ENCODE assay signal across 22 cellular contexts in the genomic region with DNA sequence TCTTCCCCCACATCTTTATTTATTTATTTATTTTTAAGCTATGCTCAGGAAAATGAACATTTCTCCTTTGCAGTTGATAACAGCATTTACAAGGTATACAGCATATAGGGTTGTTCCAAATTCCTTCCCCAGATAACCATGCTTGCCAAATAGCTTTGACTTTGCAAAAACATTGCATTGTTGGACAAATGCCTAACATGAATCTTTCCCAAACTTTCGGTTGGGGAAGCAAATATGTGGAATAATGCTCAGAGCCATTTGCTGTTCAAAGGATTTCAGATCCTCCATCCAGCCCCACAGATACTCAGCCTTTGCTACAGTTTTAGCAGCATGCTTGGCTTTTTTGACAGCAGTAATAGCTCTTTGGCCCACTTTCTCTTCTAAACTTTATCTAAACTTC.
"Had no signal": no experiment of that assay in that cellular context is flagged by ENCODE, and none has a peak within 500 bp of the region (broad histone marks: within the 10 kb centered on the region; RNA-seq: fewer than 3 reads in every experiment).

No MANE protein-coding gene starts in this region.

- H3K36me3 Mint-ChIP-seq: activated naive CD4-positive, alpha-beta T cell treated with anti-CD3 and anti-CD28 coated beads, Interleukin-2, amount 10 ng/mL, durations not matched to agents 7 days and 5 days; natural killer cell treated with Interleukin-12 subunit alpha and Interleukin-12 subunit beta and Interleukin-15 and Interleukin-18, amount 100 ng/mL, for 72 hours; stimulated activated effector memory CD8-positive, alpha-beta T cell treated with anti-CD3 and anti-CD28 coated beads, Interleukin-12 subunit alpha, Interleukin-12 subunit beta, amount 100 ng/mL, for 72 hours; T-cell; type B pancreatic cell had no signal

- H3K4me1 Mint-ChIP-seq: activated CD4-positive, alpha-beta memory T cell treated with anti-CD3 and anti-CD28 coated beads, Interleukin-2, amount 10 ng/mL, durations not matched to agents 7 days and 5 days; activated CD4-positive, alpha-beta T cell treated with anti-CD3 and anti-CD28 coated beads, Interleukin-2, amount 10 ng/mL, durations not matched to agents 24 days and 14 days; activated naive CD4-positive, alpha-beta T cell treated with anti-CD3 and anti-CD28 coated beads, Interleukin-2, amount 10 ng/mL, durations not matched to agents 7 days and 5 days; stimulated activated effector memory CD8-positive, alpha-beta T cell treated with anti-CD3 and anti-CD28 coated beads, Interleukin-12 subunit alpha, Interleukin-12 subunit beta, amount 100 ng/mL, for 72 hours; T-cell had no signal

- H3K27me3 ChIP-seq: heart right ventricle, right lobe of liver had no signal

- DNase-seq: activated CD4-positive, alpha-beta memory T cell treated with anti-CD3 and anti-CD28 coated beads, Interleukin-2, amount 10 ng/mL, durations not matched to agents 7 days and 5 days; activated CD4-positive, alpha-beta T cell treated with anti-CD3 and anti-CD28 coated beads, Interleukin-2, amount 10 ng/mL, durations not matched to agents 24 days and 14 days; activated effector memory CD4-positive, alpha-beta T cell treated with Interleukin-2 at 50 U/mL for 16 hours; activated naive CD4-positive, alpha-beta T cell treated with anti-CD3 and anti-CD28 coated beads, Interleukin-2, amount 10 ng/mL, durations not matched to agents 7 days and 5 days; activated T-cell treated with anti-CD3 and anti-CD28 coated beads, Interleukin-2, amount 50 U/mL, for 72 hours; anterior cingulate cortex; cerebellar nuclear complex; cortex of kidney; endodermal cell; heart right ventricle; islet precursor cell; left cardiac atrium; right lobe of liver; stimulated activated CD4-positive, alpha-beta T cell treated with anti-CD3 and anti-CD28 coated beads, Interleukin-2, amount 100 ng/mL, for 24 hours; T-cell had no signal

- H3K9me3 Mint-ChIP-seq: activated CD4-positive, alpha-beta memory T cell treated with anti-CD3 and anti-CD28 coated beads, Interleukin-2, amount 10 ng/mL, durations not matched to agents 7 days and 5 days; activated CD4-positive, alpha-beta T cell treated with anti-CD3 and anti-CD28 coated beads, Interleukin-2, amount 10 ng/mL, durations not matched to agents 24 days and 14 days; activated T-cell treated with anti-CD3 and anti-CD28 coated beads, Interleukin-2, amount 50 U/mL, for 72 hours; stimulated activated effector memory CD8-positive, alpha-beta T cell treated with anti-CD3 and anti-CD28 coated beads, Interleukin-12 subunit alpha, Interleukin-12 subunit beta, amount 100 ng/mL, for 72 hours; T-helper 2 cell treated with Interferon-gamma antibody and Interleukin-4, amounts not matched to agents 5 μg/mL and 100 μg/mL, for 36 hours; type B pancreatic cell had no signal

- H3K27ac Mint-ChIP-seq: activated CD4-positive, alpha-beta memory T cell treated with anti-CD3 and anti-CD28 coated beads, Interleukin-2, amount 10 ng/mL, durations not matched to agents 7 days and 5 days; activated CD4-positive, alpha-beta T cell treated with anti-CD3 and anti-CD28 coated beads, Interleukin-2, amount 10 ng/mL, durations not matched to agents 24 days and 14 days; activated naive CD4-positive, alpha-beta T cell treated with anti-CD3 and anti-CD28 coated beads, Interleukin-2, amount 10 ng/mL, durations not matched to agents 7 days and 5 days; activated T-cell treated with anti-CD3 and anti-CD28 coated beads, Interleukin-2, amount 50 U/mL, for 72 hours; endodermal cell; natural killer cell treated with Interleukin-12 subunit alpha and Interleukin-12 subunit beta and Interleukin-15 and Interleukin-18, amount 100 ng/mL, for 72 hours; stimulated activated effector memory CD8-positive, alpha-beta T cell treated with anti-CD3 and anti-CD28 coated beads, Interleukin-12 subunit alpha, Interleukin-12 subunit beta, amount 100 ng/mL, for 72 hours; T-cell; T-helper 2 cell treated with Interferon-gamma antibody and Interleukin-4, amounts not matched to agents 5 μg/mL and 100 μg/mL, for 36 hours; type B pancreatic cell had no signal

- ATAC-seq: activated CD4-positive, CD25-positive, alpha-beta regulatory T cell treated with anti-CD3 and anti-CD28 coated beads, Interleukin-2, amount 50 U/mL, for 24 hours; activated T-cell treated with anti-CD3 and anti-CD28 coated beads, Interleukin-2, amount 50 U/mL, for 72 hours; heart right ventricle; left cardiac atrium; natural killer cell treated with Interleukin-12 subunit alpha and Interleukin-12 subunit beta and Interleukin-15 and Interleukin-18, amount 100 ng/mL, for 72 hours; right lobe of liver; stimulated activated effector memory CD8-positive, alpha-beta T cell treated with anti-CD3 and anti-CD28 coated beads, Interleukin-12 subunit alpha, Interleukin-12 subunit beta, amount 100 ng/mL, for 72 hours; T-cell had no signal

- H3K36me3 ChIP-seq: heart right ventricle, right lobe of liver had no signal

- H3K4me1 ChIP-seq: right lobe of liver had no signal

- H3K4me3 Mint-ChIP-seq: activated CD4-positive, alpha-beta memory T cell treated with anti-CD3 and anti-CD28 coated beads, Interleukin-2, amount 10 ng/mL, durations not matched to agents 7 days and 5 days; activated CD4-positive, alpha-beta T cell treated with anti-CD3 and anti-CD28 coated beads, Interleukin-2, amount 10 ng/mL, durations not matched to agents 24 days and 14 days; activated naive CD4-positive, alpha-beta T cell treated with anti-CD3 and anti-CD28 coated beads, Interleukin-2, amount 10 ng/mL, durations not matched to agents 7 days and 5 days; activated T-cell treated with anti-CD3 and anti-CD28 coated beads, Interleukin-2, amount 50 U/mL, for 72 hours; endodermal cell; natural killer cell treated with Interleukin-12 subunit alpha and Interleukin-12 subunit beta and Interleukin-15 and Interleukin-18, amount 100 ng/mL, for 72 hours; stimulated activated effector memory CD8-positive, alpha-beta T cell treated with anti-CD3 and anti-CD28 coated beads, Interleukin-12 subunit alpha, Interleukin-12 subunit beta, amount 100 ng/mL, for 72 hours; T-cell; T-helper 2 cell treated with Interferon-gamma antibody and Interleukin-4, amounts not matched to agents 5 μg/mL and 100 μg/mL, for 36 hours; type B pancreatic cell had no signal

- H3K27ac ChIP-seq: heart right ventricle, right lobe of liver, skin epidermis, VCaP had no signal

- H3K9me3 ChIP-seq: heart right ventricle, right lobe of liver had no signal

- H3K27me3 Mint-ChIP-seq: activated CD4-positive, alpha-beta memory T cell treated with anti-CD3 and anti-CD28 coated beads, Interleukin-2, amount 10 ng/mL, durations not matched to agents 7 days and 5 days; activated CD4-positive, alpha-beta T cell treated with anti-CD3 and anti-CD28 coated beads, Interleukin-2, amount 10 ng/mL, durations not matched to agents 24 days and 14 days; activated naive CD4-positive, alpha-beta T cell treated with anti-CD3 and anti-CD28 coated beads, Interleukin-2, amount 10 ng/mL, durations not matched to agents 7 days and 5 days; natural killer cell treated with Interleukin-12 subunit alpha and Interleukin-12 subunit beta and Interleukin-15 and Interleukin-18, amount 100 ng/mL, for 72 hours; T-cell; type B pancreatic cell had no signal

- H3K4me3 ChIP-seq: heart right ventricle, right lobe of liver, skin epidermis had no signal
